Comparison of ENCODE assay signal across 10 cellular contexts in genomic region chr4:184747034-184747830, GRCh38. TPM values are rescaled to one million over a fixed set of nuclear protein-coding genes. Genes with fewer than 3 reads are reported as not detected.
DNase-seq lines count a peak whose midpoint lies in the region; ATAC-seq and TF ChIP-seq lines count a peak whose summit lies in the region.
"Had no signal": no experiment of that assay in that cellular context is flagged by ENCODE, and none has a peak within 500 bp of the region (broad histone marks: within the 10 kb centered on the region; RNA-seq: fewer than 3 reads in every experiment).

No MANE protein-coding gene starts in this region.

- H3K23ac ChIP-seq in IMR-90 (ENCODE audit: low read depth, low read length) = no peak overlapping the region
- H3K23ac ChIP-seq in mesenchymal stem cell (ENCODE audit: low read length in 2 of 2) = no peak overlapping the region

- no peak overlapping the region for H3K56ac ChIP-seq in IMR-90 (ENCODE audit: extremely low read depth, insufficient read depth, low read length)

- H3K9ac ChIP-seq in IMR-90 (ENCODE audit: low read depth, low read length) (no peak overlapping the region), mesenchymal stem cell (ENCODE audit: low read length) (peak overlapping the region; percentile 83)

- H3K27ac ChIP-seq in IMR-90 (ENCODE audit: insufficient read depth, low read length) (no peak overlapping the region), mesenchymal stem cell (ENCODE audit: low read length, poor library complexity, severe bottlenecking) (peak overlapping the region; percentile 78), tibial artery (peak overlapping the region; percentile 75 to 86)

- DNase-seq in IMR-90 (no peak), chondrocyte (ENCODE audit: low spot score) (no peak), mesenchymal stem cell (no peak), tibial artery (no peak), NCI-H1105 (lab: John Stamatoyannopoulos, UW) (no peak)
- DNase-seq in activated CD8-positive, alpha-beta memory T cell treated with anti-CD3 and anti-CD28 coated beads, Interleukin-2, amount 10 ng/mL, durations not matched to agents 7 days and 5 days = no peak
- DNase-seq in activated T-cell treated with anti-CD3 and anti-CD28 coated beads, Interleukin-2, amount 50 U/mL, for 1 hour = no peak
- DNase-seq: stimulated activated naive CD4-positive, alpha-beta T cell treated with Interleukin-2 at 50 U/mL for 16 hours had no signal

- BruUV-seq in IMR-90 (replicated peaks; lab: Mats Ljungman, UMichigan) = no TSS peak

- H4K91ac ChIP-seq in IMR-90 (ENCODE audit: insufficient read depth, low read depth, low read length) (no peak overlapping the region), mesenchymal stem cell (ENCODE audit: low read length) (no peak overlapping the region)

- no peak overlapping the region for H3K4me2 ChIP-seq in IMR-90 (ENCODE audit: low read depth, low read length)
- H3K4me2 ChIP-seq in mesenchymal stem cell (ENCODE audit: low read length, poor library complexity, severe bottlenecking) = no peak overlapping the region

- H2BK5ac ChIP-seq in IMR-90 (ENCODE audit: low read depth, low read length, poor library complexity, severe bottlenecking) = no peak overlapping the region
- H2BK5ac ChIP-seq in mesenchymal stem cell (ENCODE audit: low read depth, low read length, poor library complexity, severe bottlenecking) = peak overlapping the region; percentile 34

- no peak overlapping the region for H2AK9ac ChIP-seq in IMR-90 (replicated peaks; ENCODE audit: low read depth, low read length, poor library complexity)

- H3K4me1 ChIP-seq in IMR-90 (ENCODE audit: control insufficient read depth, insufficient read depth, low read length) (peaks cover 4% of the 10 kb centered on the region; the same call in 1 of the 2 replicates), mesenchymal stem cell (ENCODE audit: control insufficient read depth, insufficient read depth, low read depth, low read length) (peaks cover 19% of the 10 kb centered on the region), tibial artery (peaks cover 0 to 33% (median 17%) of the 10 kb centered on the region in 4 donors)

- dilution Hi-C loops in IMR-90 (cut with HindIII; ENCODE audit: low sequenced_read_pairs, unreplicated experiment) = no loop called here

- POLR2A ChIA-PET in IMR-90 (lab: Charles Lee; ENCODE audit: unreplicated experiment) = no interaction called here

- H3K4me3 ChIP-seq in IMR-90 (ENCODE audit: insufficient read depth, low read depth, low read length) (no peak overlapping the region), mesenchymal stem cell (ENCODE audit: insufficient read depth in 1 of 2, low read depth in 1 of 2, low read length in 2 of 2) (peak overlapping the region in 1 of 2 experiments; percentile 16), tibial artery (peak overlapping the region in 1 of 2 donors; percentile 13)

- H2AK5ac ChIP-seq in IMR-90 (ENCODE audit: low read depth, low read length) (no peak overlapping the region), mesenchymal stem cell (ENCODE audit: low read length, severe bottlenecking) (peak overlapping the region; percentile 82)

- H3K9me1 ChIP-seq in IMR-90 (ENCODE audit: insufficient read depth, low read length) = no peaks in the 10 kb centered on the region

- TF ChIP-seq CTCF in IMR-90 (conservative IDR thresholded peaks at IDR 0.05; ENCODE audit: low read depth, low read length) (no peak), chondrocyte (IDR thresholded peaks at IDR 0.05) (no peak), tibial artery (IDR thresholded peaks at IDR 0.05) (no peak)

- no peak overlapping the region for H2BK20ac ChIP-seq in IMR-90 (ENCODE audit: low read depth, low read length)

- H3K4ac ChIP-seq in IMR-90 (ENCODE audit: low read depth, low read length) = peak overlapping the region; percentile 42; the same call in 1 of the 2 replicates
- no peak overlapping the region for H3K4ac ChIP-seq in mesenchymal stem cell (ENCODE audit: low read depth in 1 of 2, low read length in 2 of 2)

- WGBS in IMR-90 (ENCODE audit: extremely low coverage in 2 of 2, insufficient read length in 1 of 2), 2 experiments = no CpG with 5 or more reads among the region's 4 CpGs
- WGBS in mesenchymal stem cell = 69% methylated on average over 4 of the region's 4 CpGs

- H2BK12ac ChIP-seq in mesenchymal stem cell (ENCODE audit: low read length in 2 of 2) = no peak overlapping the region

- H3K9me3 ChIP-seq in IMR-90 (ENCODE audit: control insufficient read depth, insufficient read depth, low read length) (no peaks in the 10 kb centered on the region), mesenchymal stem cell (ENCODE audit: control insufficient read depth, low read length) (no peaks in the 10 kb centered on the region), tibial artery (no peaks in the 10 kb centered on the region)

- H3K14ac ChIP-seq in IMR-90 (replicated peaks; ENCODE audit: low read depth, low read length) = no peak overlapping the region
- no peak overlapping the region for H3K14ac ChIP-seq in mesenchymal stem cell (ENCODE audit: low read length in 2 of 2)

- peaks cover 33% of the 10 kb centered on the region for H3K4me1 Mint-ChIP-seq in chondrocyte (ENCODE audit: low read depth)
- H3K4me1 Mint-ChIP-seq in activated CD8-positive, alpha-beta memory T cell treated with anti-CD3 and anti-CD28 coated beads, Interleukin-2, amount 10 ng/mL, durations not matched to agents 7 days and 5 days = peaks cover 8% of the 10 kb centered on the region

- CTCF ChIA-PET in IMR-90 (lab: Yijun Ruan, JAX) = interaction anchor here (0.5 to 1.5 kb wide), 3 partner anchors 13 to 348 kb away, joined by 3 to 9 read pairs (median 3); partner anchors contain the start of gene CENPU
- CTCF ChIA-PET in activated CD8-positive, alpha-beta memory T cell treated with anti-CD3 and anti-CD28 coated beads, Interleukin-2, amount 10 ng/mL, durations not matched to agents 7 days and 5 days (lab: Charles Lee) = interaction anchor here (1.3 to 2.9 kb wide), 5 partner anchors 13 to 236 kb away, joined by 3 to 24 read pairs (median 5); partner anchors contain the start of gene CENPU

- H4K5ac ChIP-seq in IMR-90 (ENCODE audit: low read depth, low read length) = no peak overlapping the region

- H3K4me3 Mint-ChIP-seq in chondrocyte (ENCODE audit: unreplicated experiment) = no peak overlapping the region
- H3K4me3 Mint-ChIP-seq in activated CD8-positive, alpha-beta memory T cell treated with anti-CD3 and anti-CD28 coated beads, Interleukin-2, amount 10 ng/mL, durations not matched to agents 7 days and 5 days = no peak overlapping the region
- H3K4me3 Mint-ChIP-seq: IgD-negative memory B cell had no signal

- H4K20me1 ChIP-seq in IMR-90 (ENCODE audit: insufficient read depth, low read length) = no peaks in the 10 kb centered on the region

- no peaks in the 10 kb centered on the region for H3K36me3 Mint-ChIP-seq in chondrocyte (ENCODE audit: low read depth)
- no peaks in the 10 kb centered on the region for H3K36me3 Mint-ChIP-seq in activated CD8-positive, alpha-beta memory T cell treated with anti-CD3 and anti-CD28 coated beads, Interleukin-2, amount 10 ng/mL, durations not matched to agents 7 days and 5 days

- intact Hi-C loops in IMR-90 (cut with micrococcal nuclease) = loop anchor here (2.0 to 5.0 kb wide), 3 partner anchors 80 to 350 kb away; partner anchors contain the start of genes ACSL1, CASP3 and PRIMPOL
- intact Hi-C loops in tibial artery (cut with DNase I; ENCODE audit: low total_unique reads) = loop anchor here (10.0 kb wide), 2 partner anchors 348 to 388 kb away; no protein-coding TSS in a partner anchor

- no peaks in the 10 kb centered on the region for H3K9me3 Mint-ChIP-seq in chondrocyte (ENCODE audit: low read depth)
- H3K9me3 Mint-ChIP-seq in activated CD8-positive, alpha-beta memory T cell treated with anti-CD3 and anti-CD28 coated beads, Interleukin-2, amount 10 ng/mL, durations not matched to agents 7 days and 5 days (ENCODE audit: low read depth) = no peaks in the 10 kb centered on the region
- H3K9me3 Mint-ChIP-seq: IgD-negative memory B cell had no signal

- H3K79me1 ChIP-seq in IMR-90 (ENCODE audit: low read depth in 1 of 2, low read length in 2 of 2) = no peaks in the 10 kb centered on the region
- no peaks in the 10 kb centered on the region for H3K79me1 ChIP-seq in mesenchymal stem cell (replicated peaks; ENCODE audit: low read length, poor library complexity, severe bottlenecking)

- no peak for TF ChIP-seq RAD21 in IMR-90 (IDR thresholded peaks at IDR 0.05; ENCODE audit: low read length)

- no peak overlapping the region for H4K8ac ChIP-seq in IMR-90 (ENCODE audit: low read depth in 2 of 2, low read length in 2 of 2)
- no peak overlapping the region for H4K8ac ChIP-seq in mesenchymal stem cell (ENCODE audit: low read length)

- no peaks in the 10 kb centered on the region for H3K36me3 ChIP-seq in IMR-90 (ENCODE audit: control insufficient read depth, insufficient read depth, low read length)
- H3K36me3 ChIP-seq in mesenchymal stem cell (ENCODE audit: control insufficient read depth in 1 of 2, insufficient read depth in 2 of 2, low read depth in 1 of 2, low read length in 2 of 2) = peaks cover 1 to 7% of the 10 kb centered on the region in 2 experiments
- no peaks in the 10 kb centered on the region for H3K36me3 ChIP-seq in tibial artery

- peak overlapping the region; percentile 98 for H3K27ac Mint-ChIP-seq in chondrocyte (ENCODE audit: unreplicated experiment)
- no peak overlapping the region for H3K27ac Mint-ChIP-seq in activated CD8-positive, alpha-beta memory T cell treated with anti-CD3 and anti-CD28 coated beads, Interleukin-2, amount 10 ng/mL, durations not matched to agents 7 days and 5 days

- no peak overlapping the region for H2BK15ac ChIP-seq in IMR-90 (ENCODE audit: low read depth, low read length)
- no peak overlapping the region for H2BK15ac ChIP-seq in mesenchymal stem cell (ENCODE audit: low read depth, poor library complexity, severe bottlenecking)

- H2BK120ac ChIP-seq in IMR-90 (ENCODE audit: low read depth, low read length) = 0 out of 2 replicates have a peak overlapping the region, but pooled peaks have one; percentile 23
- no peak overlapping the region for H2BK120ac ChIP-seq in mesenchymal stem cell (ENCODE audit: low read depth, low read length)

- in situ Hi-C loops in IMR-90 (cut with MboI; ENCODE audit: low sequenced_read_pairs) = loop anchor here (10.0 kb wide), 1 partner anchor 258 kb away; no protein-coding TSS in a partner anchor

- no peak for ATAC-seq in IMR-90 (ENCODE audit: low read depth)
- no peak for ATAC-seq in GM19035 (IDR thresholded peaks at IDR 0.05; ENCODE audit: unreplicated experiment)
- ATAC-seq in activated CD8-positive, alpha-beta memory T cell treated with anti-CD3 and anti-CD28 coated beads, Interleukin-2, amount 10 ng/mL, durations not matched to agents 7 days and 5 days = no peak

- H3K27me3 Mint-ChIP-seq in chondrocyte (ENCODE audit: low read depth) = no peaks in the 10 kb centered on the region
- no peaks in the 10 kb centered on the region for H3K27me3 Mint-ChIP-seq in activated CD8-positive, alpha-beta memory T cell treated with anti-CD3 and anti-CD28 coated beads, Interleukin-2, amount 10 ng/mL, durations not matched to agents 7 days and 5 days

- H3K18ac ChIP-seq in IMR-90 (ENCODE audit: low read depth, low read length) (peak overlapping the region; percentile 47; the same call in 1 of the 2 replicates), mesenchymal stem cell (ENCODE audit: low read depth in 1 of 2, low read length in 2 of 2) (no peak overlapping the region)

- no peak for TF ChIP-seq POLR2A in IMR-90 (IDR thresholded peaks at IDR 0.05; ENCODE audit: low read depth, low read length)

- H3K27me3 ChIP-seq in IMR-90 (ENCODE audit: control insufficient read depth, insufficient read depth, low read length) = no peaks in the 10 kb centered on the region; the same call in 1 of the 2 replicates
- no peaks in the 10 kb centered on the region for H3K27me3 ChIP-seq in mesenchymal stem cell (ENCODE audit: control insufficient read depth in 1 of 2, insufficient read depth in 1 of 2, low read length in 2 of 2)
- H3K27me3 ChIP-seq in tibial artery = no peaks in the 10 kb centered on the region

- peak overlapping the region; percentile 70 for H2AFZ ChIP-seq in IMR-90 (replicated peaks; ENCODE audit: low read length, poor library complexity)
- H2AFZ ChIP-seq in mesenchymal stem cell (ENCODE audit: low read depth, low read length) = no peak overlapping the region

RNA-seq across cellular contexts. Expression of gene CENPU, which starts 13.3 kb away (rescaled TPM):
- total RNA-seq in IMR-90 (2012; rRNA removed) = 13.6 and 26.7 TPM in 2 replicates
- 12.0 and 14.6 TPM in 2 replicates for polyA plus RNA-seq in IMR-90 (2012; rRNA removed)
- 0.98 and 1.5 TPM in 2 replicates for polyA plus RNA-seq in IMR-90 (2012; cell fraction: cytosol; rRNA removed)
- polyA plus RNA-seq in IMR-90 (2012; cell fraction: nucleus; rRNA removed; ENCODE audit: low replicate concordance) = 0.63 and 7.0 TPM in 2 replicates
- 5.7 to 12.9 TPM (median 6.3 TPM) in 3 replicates for total RNA-seq in chondrocyte
- polyA plus RNA-seq in mesenchymal stem cell (2013, experiment 1 of 2) = 6.4 TPM
- polyA plus RNA-seq in mesenchymal stem cell (2013, experiment 2 of 2) = 6.5 TPM
- 10 to 100 TPM; 71.9 to 74.7 TPM for total RNA-seq in activated CD8-positive, alpha-beta memory T cell treated with anti-CD3 and anti-CD28 coated beads, Interleukin-2, amount 10 ng/mL, durations not matched to agents 7 days and 5 days
